In genomic region chr6:89267918-89268317, GRCh38 we compare ENCODE assay signal across 8 cellular contexts. TPM values are rescaled to one million over a fixed set of nuclear protein-coding genes. Genes with fewer than 3 reads are reported as not detected.
"Had no signal": no experiment of that assay in that cellular context is flagged by ENCODE, and none has a peak within 500 bp of the region (broad histone marks: within the 10 kb centered on the region; RNA-seq: fewer than 3 reads in every experiment).

No MANE protein-coding gene starts in this region.

- H3K9me3 Mint-ChIP-seq: GM23338, H9, IgD-negative memory B cell had no signal

- H3K27ac ChIP-seq: HL-60 had no signal

- H3K4me3 Mint-ChIP-seq: GM23338, H9 had no signal

- DNase-seq: H9, HCEC 1CT had no signal

- H3K4me1 Mint-ChIP-seq: GM23338, H9 had no signal

- H3K27ac Mint-ChIP-seq: GM23338, H9, IgD-negative memory B cell had no signal

- ATAC-seq: GM23338, HepG2 had no signal

- H3K4me3 ChIP-seq: GM23338 had no signal

- H2AFZ ChIP-seq: GM23338 had no signal

- H3K4me2 ChIP-seq: GM23338 had no signal

RNA-seq across cellular contexts. Expression of gene GABRR2, which starts 47.2 kb away (rescaled TPM):
- total RNA-seq: GM23338, H1, H9, HepG2, HT1080 had no signal

RNA-seq across cellular contexts. Expression of gene GABRR1, which starts 50.8 kb away (rescaled TPM):
- total RNA-seq: HepG2, HT1080 had no signal
